Comparison of ENCODE assay signal across 22 cellular contexts in genomic region chr6:163429858-163430448, GRCh38. TPM values are rescaled to one million over a fixed set of nuclear protein-coding genes. Genes with fewer than 3 reads are reported as not detected.
DNase-seq lines count a peak whose midpoint lies in the region; ATAC-seq and TF ChIP-seq lines count a peak whose summit lies in the region.
"Had no signal": no experiment of that assay in that cellular context is flagged by ENCODE, and none has a peak within 500 bp of the region (broad histone marks: within the 10 kb centered on the region; RNA-seq: fewer than 3 reads in every experiment).

No MANE protein-coding gene starts in this region.

- ATAC-seq in heart left ventricle, result no peak
- ATAC-seq in upper lobe of left lung (ENCODE audit: low FRiP score in 2 of 2), result no peak
- ATAC-seq: GM12878 had no signal

- 58 to 70% (median 69%) methylated on average over 2 of the region's 2 CpGs for whole genome bisulfite sequencing in heart left ventricle, 4 donors
- WGBS in upper lobe of left lung, 2 donors, result 66 to 75% methylated on average over 2 of the region's 2 CpGs

- no TSS peak for BruUV-seq in OCI-LY7 (replicated peaks; lab: Mats Ljungman, UMichigan)

- POLR2A ChIA-PET in OCI-LY7 (lab: Charles Lee), result interaction anchor here (0.6 to 1.1 kb wide), 3 partner anchors 24 to 1440 kb away, joined by 3 to 8 read pairs (median 4); no protein-coding TSS in a partner anchor

- intact Hi-C loops in heart left ventricle (cut with DNase I) (loop anchor here (2.0 to 10.0 kb wide), 14 partner anchors 125 to 1495 kb away; no protein-coding TSS in a partner anchor), OCI-LY7 (cut with micrococcal nuclease; ENCODE audit: unreplicated experiment) (no loop called here)

- TF ChIP-seq POLR2A in heart left ventricle (IDR thresholded peaks at IDR 0.05) (no peak), upper lobe of left lung (IDR thresholded peaks at IDR 0.05) (no peak)

- peaks cover 36% of the 10 kb centered on the region for H3K36me3 Mint-ChIP-seq in brain
- H3K36me3 Mint-ChIP-seq in mesothelial cell of epicardium, result no peaks in the 10 kb centered on the region

- H3K79me2 ChIP-seq in OCI-LY7 (ENCODE audit: insufficient read depth, low read depth, low read length), result peaks cover 63% of the 10 kb centered on the region

- H3K36me3 ChIP-seq in cardiac muscle cell (no peaks in the 10 kb centered on the region), heart left ventricle (no peaks in the 10 kb centered on the region), upper lobe of left lung (no peaks in the 10 kb centered on the region), OCI-LY7 (ENCODE audit: insufficient read depth, low read length) (no peaks in the 10 kb centered on the region)
- H3K36me3 ChIP-seq: MG63 had no signal

- H3K27me3 ChIP-seq in cardiac muscle cell (no peaks in the 10 kb centered on the region), heart left ventricle (no peaks in the 10 kb centered on the region), upper lobe of left lung (no peaks in the 10 kb centered on the region)
- H3K27me3 ChIP-seq: MG63 had no signal

- peaks cover 0 to 3% (median 0%) of the 10 kb centered on the region in 5 experiments for H3K9me3 Mint-ChIP-seq in brain
- no peaks in the 10 kb centered on the region for H3K9me3 Mint-ChIP-seq in mesothelial cell of epicardium
- H3K9me3 Mint-ChIP-seq: CD14-positive monocyte had no signal

- CTCF ChIA-PET in OCI-LY7 (lab: Charles Lee; ENCODE audit: unreplicated experiment), result no interaction called here

- peaks cover 94% of the 10 kb centered on the region for H3K4me1 Mint-ChIP-seq in brain
- peaks cover 34% of the 10 kb centered on the region for H3K4me1 Mint-ChIP-seq in mesothelial cell of epicardium

- no peak for TF ChIP-seq EP300 in upper lobe of left lung (IDR thresholded peaks at IDR 0.05)

- H3K9me3 ChIP-seq in cardiac muscle cell (ENCODE audit: low read depth) (no peaks in the 10 kb centered on the region), heart left ventricle (no peaks in the 10 kb centered on the region), upper lobe of left lung (no peaks in the 10 kb centered on the region), OCI-LY7 (ENCODE audit: low read length) (no peaks in the 10 kb centered on the region)
- H3K9me3 ChIP-seq: Caco-2, MG63 had no signal

- H3K27ac ChIP-seq in cardiac muscle cell (peak overlapping the region; percentile 27), heart left ventricle (peak overlapping the region in 5 of 12 donors; percentile 8 to 49 (median 16)), upper lobe of left lung (peak overlapping the region in 3 of 4 donors; percentile 14 to 40 (median 21)), OCI-LY7 (ENCODE audit: low read depth, low read length, poor library complexity, severe bottlenecking) (no peak overlapping the region)
- H3K27ac ChIP-seq: HL-60 had no signal

- no peak overlapping the region for H3K4me3 ChIP-seq in cardiac muscle cell
- peak overlapping the region in 2 of 12 donors; percentile 7 to 8 for H3K4me3 ChIP-seq in heart left ventricle
- no peak overlapping the region for H3K4me3 ChIP-seq in upper lobe of left lung
- no peak overlapping the region for H3K4me3 ChIP-seq in OCI-LY7 (ENCODE audit: low read depth, low read length, poor library complexity, severe bottlenecking)
- H3K4me3 ChIP-seq: GM12878, GM23248, MG63 had no signal

- H3K4me3 Mint-ChIP-seq in brain, result peak overlapping the region; percentile 60 to 85 (median 76)
- no peak overlapping the region for H3K4me3 Mint-ChIP-seq in mesothelial cell of epicardium
- H3K4me3 Mint-ChIP-seq: CD14-positive monocyte had no signal

- H3K27me3 Mint-ChIP-seq in brain (no peaks in the 10 kb centered on the region), mesothelial cell of epicardium (ENCODE audit: low read depth) (no peaks in the 10 kb centered on the region)

- H3K4me2 ChIP-seq in OCI-LY7 (ENCODE audit: low read length), result no peak overlapping the region

- H2AFZ ChIP-seq in OCI-LY7 (ENCODE audit: low read length), result no peak overlapping the region
- H2AFZ ChIP-seq: GM23248 had no signal

- H3K4me1 ChIP-seq in cardiac muscle cell (ENCODE audit: low read depth) (peaks cover 67% of the 10 kb centered on the region), heart left ventricle (peaks cover 16 to 99% (median 89%) of the 10 kb centered on the region in 12 donors), upper lobe of left lung (peaks cover 53 to 82% (median 71%) of the 10 kb centered on the region in 4 donors), OCI-LY7 (ENCODE audit: insufficient read depth, low read length, poor library complexity, severe bottlenecking) (no peaks in the 10 kb centered on the region)

- H3K9me2 ChIP-seq in OCI-LY7 (ENCODE audit: insufficient read depth, low read length), result no peaks in the 10 kb centered on the region

- DNase-seq in cardiac muscle cell (ENCODE audit: low read depth in 1 of 2, low spot score in 1 of 2) (no peak), heart left ventricle (no peak), mesothelial cell of epicardium (ENCODE audit: low spot score in 2 of 2, unreplicated experiment in 2 of 2) (no peak), upper lobe of left lung (no peak), OCI-LY7 (ENCODE audit: low spot score) (no peak), Ammon's horn (ENCODE audit: low spot score) (no peak)
- DNase-seq in stimulated activated CD4-positive, alpha-beta T cell treated with anti-CD3 and anti-CD28 coated beads, Interleukin-4, amount 100 ng/mL, for 4 hours, result no peak
- DNase-seq: Caco-2, GM23248, KG1, MG63, NCI-H1092 treated with DMSO at 0.1 percent for 48 hours, NCI-H1694, NCI-H2107, NCI-H226, NCI-H526, OCI-M1, RPMI8226 had no signal

- TF ChIP-seq CTCF in cardiac muscle cell (IDR thresholded peaks at IDR 0.05; ENCODE audit: low read depth, low read length), result no peak
- TF ChIP-seq CTCF in heart left ventricle (IDR thresholded peaks at IDR 0.05), result no peak
- TF ChIP-seq CTCF in brain (conservative IDR thresholded peaks at IDR 0.05), result no peak
- TF ChIP-seq CTCF in mesothelial cell of epicardium (IDR thresholded peaks at IDR 0.05; ENCODE audit: unreplicated experiment), result no peak
- TF ChIP-seq CTCF in upper lobe of left lung (IDR thresholded peaks at IDR 0.05), result no peak
- TF ChIP-seq CTCF in OCI-LY7 (conservative IDR thresholded peaks at IDR 0.05; ENCODE audit: low read length), result no peak

- H4K20me1 ChIP-seq in OCI-LY7 (ENCODE audit: insufficient read depth, low read length), result peaks cover 20% of the 10 kb centered on the region

- H3K27ac Mint-ChIP-seq in brain, result peak overlapping the region in 4 of 5 experiments; percentile 38 to 99 (median 92)
- H3K27ac Mint-ChIP-seq in mesothelial cell of epicardium, result peak overlapping the region; percentile 5

RNA-seq across cellular contexts. Expression of gene QKI, which starts 15.4 kb away (rescaled TPM):
- total RNA-seq in cardiac muscle cell, result 217 and 503 TPM in 2 replicates
- polyA plus RNA-seq in cardiac muscle cell, result 148 and 289 TPM in 2 replicates
- 100 to 1,000 TPM; 367 to 607 (median 489) TPM for total RNA-seq in heart left ventricle
- 100 to 1,000 TPM in 1 of 2 donors, 10 to 100 TPM in 1; 80.2 to 250 TPM for polyA plus RNA-seq in heart left ventricle
- polyA plus RNA-seq in brain (ENCODE audit: insufficient read depth, low read depth, low replicate concordance), result 70.0 TPM
- 129 to 138 TPM (median 133 TPM) in 3 replicates for total RNA-seq in mesothelial cell of epicardium
- 100 to 1,000 TPM; 181 to 273 (median 226) TPM for total RNA-seq in upper lobe of left lung
- total RNA-seq in OCI-LY7 (2014; rRNA removed; shearing (Covaris generic)), result 54.4 and 55.4 TPM in 2 replicates
- total RNA-seq in OCI-LY7 (2022), result 72.7 and 74.5 TPM in 2 replicates
